ENCODE assay signal across 19 cellular contexts in the genomic region with DNA sequence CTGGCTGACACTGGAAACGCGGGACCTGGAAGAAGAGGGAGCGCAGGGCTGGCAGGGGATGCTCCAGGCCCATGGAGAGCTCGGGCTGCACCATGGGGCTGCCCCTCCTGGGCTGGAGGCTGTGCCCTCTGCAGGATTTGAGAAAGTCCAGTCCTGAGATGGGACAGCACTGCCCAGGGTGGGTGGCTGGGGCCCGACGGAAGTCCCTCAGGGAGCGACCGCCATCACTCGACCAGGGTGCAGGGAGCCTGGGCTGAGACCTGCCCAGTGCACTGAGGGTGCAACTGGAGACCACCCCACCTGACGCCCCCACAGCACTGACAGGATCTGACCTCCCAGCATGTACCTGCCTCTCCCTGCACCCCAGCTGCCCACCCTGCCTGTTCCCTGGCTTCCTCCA. TPM values are rescaled to one million over a fixed set of nuclear protein-coding genes. Genes with fewer than 3 reads are reported as not detected.
"Had no signal": no experiment of that assay in that cellular context is flagged by ENCODE, and none has a peak within 500 bp of the region (broad histone marks: within the 10 kb centered on the region; RNA-seq: fewer than 3 reads in every experiment).

No MANE protein-coding gene starts in this region.

RNA-seq across cellular contexts. Expression of gene SPATA31C1, which starts 7.1 kb away (rescaled TPM):
- total RNA-seq: activated naive CD4-positive, alpha-beta T cell treated with anti-CD3 and anti-CD28 coated beads for 36 hours; activated naive CD4-positive, alpha-beta T cell treated with anti-CD3 and anti-CD28 coated beads, Interleukin-2, amount 50 U/mL, for 72 hours; activated naive CD8-positive, alpha-beta T cell treated with anti-CD3 and anti-CD28 coated beads for 36 hours; activated naive CD8-positive, alpha-beta T cell treated with anti-CD3 and anti-CD28 coated beads, Interleukin-2, amount 10 ng/mL, durations not matched to agents 7 days and 5 days; activated T-cell treated with anti-CD3 and anti-CD28 coated beads, Interleukin-2, amount 50 U/mL, for 4 hours; activated T-cell treated with anti-CD3 and anti-CD28 coated beads, Interleukin-2, amount 50 U/mL, for 72 hours; activated T-helper 1 cell treated with anti-CD3 and anti-CD28 coated beads, Interleukin-12 subunit alpha, Interleukin-12 subunit beta, Interleukin-2, Interleukin-4 antibody, amounts not matched to agents 30 ng/mL and 10 ng/mL and 1 ng/mL, durations not matched to agents 14 hours and 24 hours and 36 hours; activated T-helper 2 cell treated with anti-CD3 and anti-CD28 coated beads, Interferon-gamma antibody, Interleukin-2, Interleukin-4, amounts not matched to agents 10 μg/mL and 5 μg/mL and 100 μg/mL, durations not matched to agents 14 hours and 24 hours and 36 hours; adrenal gland; aorta; ascending aorta; body of pancreas; breast epithelium; bronchial epithelial cell; cardiac muscle cell; cardiac septum; cerebellum had no signal
- polyA plus RNA-seq: adipose tissue, adrenal gland, aorta, cardiac muscle cell had no signal

RNA-seq across cellular contexts. Expression of gene SPATA31E1, which starts 42.2 kb away (rescaled TPM):
- total RNA-seq: activated naive CD4-positive, alpha-beta T cell treated with anti-CD3 and anti-CD28 coated beads for 36 hours; activated naive CD4-positive, alpha-beta T cell treated with anti-CD3 and anti-CD28 coated beads, Interleukin-2, amount 50 U/mL, for 72 hours; activated naive CD8-positive, alpha-beta T cell treated with anti-CD3 and anti-CD28 coated beads for 36 hours; activated naive CD8-positive, alpha-beta T cell treated with anti-CD3 and anti-CD28 coated beads, Interleukin-2, amount 10 ng/mL, durations not matched to agents 7 days and 5 days; activated T-cell treated with anti-CD3 and anti-CD28 coated beads, Interleukin-2, amount 50 U/mL, for 4 hours; activated T-cell treated with anti-CD3 and anti-CD28 coated beads, Interleukin-2, amount 50 U/mL, for 72 hours; activated T-helper 1 cell treated with anti-CD3 and anti-CD28 coated beads, Interleukin-12 subunit alpha, Interleukin-12 subunit beta, Interleukin-2, Interleukin-4 antibody, amounts not matched to agents 30 ng/mL and 10 ng/mL and 1 ng/mL, durations not matched to agents 14 hours and 24 hours and 36 hours; activated T-helper 17 cell treated with anti-CD3 and anti-CD28 coated beads, Interleukin-2, amount 50 U/mL, for 72 hours; activated T-helper 2 cell treated with anti-CD3 and anti-CD28 coated beads, Interferon-gamma antibody, Interleukin-2, Interleukin-4, amounts not matched to agents 10 μg/mL and 5 μg/mL and 100 μg/mL, durations not matched to agents 14 hours and 24 hours and 36 hours; adrenal gland; aorta; ascending aorta; body of pancreas; breast epithelium; bronchial epithelial cell; cardiac muscle cell; cardiac septum; cerebellum had no signal
- polyA plus RNA-seq: adipose tissue, adrenal gland, aorta, cardiac muscle cell had no signal
